In the genomic region with DNA sequence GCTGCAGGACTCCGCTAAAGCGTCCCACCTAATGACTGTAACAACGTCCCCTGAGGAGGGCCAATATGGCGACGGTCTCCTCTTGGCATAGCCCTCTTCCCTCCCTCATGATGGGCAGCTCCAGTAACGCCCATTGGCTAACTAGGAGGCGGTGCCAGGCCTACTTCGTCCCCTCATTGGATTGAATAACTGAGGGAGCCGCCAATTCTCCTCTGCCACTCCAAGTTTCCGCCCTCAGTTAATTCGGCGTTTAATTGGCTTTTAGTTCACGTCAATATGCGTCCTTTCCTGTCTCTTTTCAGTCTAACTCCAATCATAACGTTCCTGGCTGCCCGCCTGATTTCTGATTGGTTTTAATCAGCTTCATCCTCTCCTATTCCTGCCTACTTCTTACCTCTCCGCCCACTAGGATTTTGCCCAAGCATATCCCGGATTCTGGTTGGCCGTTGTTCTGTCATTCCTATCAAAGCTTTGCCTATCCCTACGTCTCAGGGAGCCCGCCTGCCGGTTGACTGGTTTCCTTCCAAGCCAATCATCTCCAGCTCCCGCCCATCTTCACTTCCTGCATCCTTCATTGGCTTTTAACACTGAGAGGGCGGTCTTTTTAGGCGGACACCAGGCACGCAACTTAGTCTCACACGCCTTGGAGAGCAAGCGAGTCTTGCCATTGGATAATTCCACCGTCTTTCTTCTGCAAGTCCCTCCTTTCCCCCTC, we compare ENCODE assay signal across 8 cellular contexts. TPM values are rescaled to one million over a fixed set of nuclear protein-coding genes. Genes with fewer than 3 reads are reported as not detected.
DNase-seq lines count a peak whose midpoint lies in the region; FAIRE-seq and TF ChIP-seq lines count a peak whose summit lies in the region.

No MANE protein-coding gene starts in this region.

- no peaks in the 10 kb centered on the region for H3K9me3 ChIP-seq in MM.1S (replicated peaks; ENCODE audit: insufficient read depth, low read length)
- peaks cover under 1% of the 10 kb centered on the region for H3K9me3 ChIP-seq in neuron (ENCODE audit: low read length)

- peak overlapping the region; percentile 86 for H3K4me2 ChIP-seq in MM.1S (ENCODE audit: low read depth, low read length)

- peak overlapping the region; percentile 84 for H3K9ac ChIP-seq in MM.1S (ENCODE audit: low read length)

- DNase-seq in GF-D8 (lab: John Stamatoyannopoulos, UW) (peak; percentile 100), HCEC 1CT (peak; percentile 100), MM.1S (peak; percentile 100), SHP77 (lab: John Stamatoyannopoulos, UW) (peak; percentile 99 to 100), frontal cortex (ENCODE audit: low spot score in 2 of 2) (peak; percentile 87 to 89), superior temporal gyrus (ENCODE audit: extremely low spot score) (peak; percentile 100)
- DNase-seq in activated gamma-delta T cell treated with anti-CD3 and anti-CD28 coated beads, Interleukin-2, amount 50 U/mL, for 16 hours (ENCODE audit: low read depth), result peak; percentile 87

- peaks cover 39% of the 10 kb centered on the region for H3K79me2 ChIP-seq in MM.1S (ENCODE audit: low read length)

- peak overlapping the region; percentile 65 for H3K4me3 ChIP-seq in MM.1S (ENCODE audit: low read length)
- H3K4me3 ChIP-seq in neuron (ENCODE audit: low read length), result peak overlapping the region; percentile 60

- FAIRE-seq in frontal cortex (lab: Jason Lieb, UNC), result peak; percentile 99

- H3K27me3 ChIP-seq in MM.1S (replicated peaks; ENCODE audit: insufficient read depth, low read length) (no peaks in the 10 kb centered on the region), neuron (ENCODE audit: insufficient read depth, low read length) (no peaks in the 10 kb centered on the region)

- no peak for TF ChIP-seq CTCF in MM.1S (IDR thresholded peaks at IDR 0.05; ENCODE audit: low read length)

- H3K9me2 ChIP-seq in MM.1S (replicated peaks; ENCODE audit: insufficient read depth, low read length), result no peaks in the 10 kb centered on the region

- peak overlapping the region; percentile 77 for H3K27ac ChIP-seq in MM.1S (ENCODE audit: low read length)

- H4K20me1 ChIP-seq in MM.1S (ENCODE audit: insufficient read depth, low read length), result no peaks in the 10 kb centered on the region

- H3K36me3 ChIP-seq in MM.1S (replicated peaks; ENCODE audit: insufficient read depth, low read length), result peaks cover 9% of the 10 kb centered on the region
- H3K36me3 ChIP-seq in neuron (ENCODE audit: insufficient read depth, low read length), result peaks cover 30% of the 10 kb centered on the region

- peaks cover 27% of the 10 kb centered on the region for H3K4me1 ChIP-seq in MM.1S (ENCODE audit: low read length)
- H3K4me1 ChIP-seq in neuron (ENCODE audit: insufficient read depth, low read length), result peaks cover 30% of the 10 kb centered on the region

- H3F3A ChIP-seq in MM.1S (ENCODE audit: insufficient read depth, low read length), result peaks cover 9% of the 10 kb centered on the region

- H2AFZ ChIP-seq in MM.1S (ENCODE audit: low read length) (peak overlapping the region; percentile 73), neuron (ENCODE audit: low read depth, low read length) (peak overlapping the region; percentile 7)

RNA-seq across cellular contexts. Expression of a gene that starts 0.4 kb away (rescaled TPM):
- total RNA-seq in frontal cortex, result 8.2 TPM

RNA-seq across cellular contexts. Expression of a gene that starts 43.4 kb away (rescaled TPM):
- under 0.01 TPM for total RNA-seq in frontal cortex

RNA-seq across cellular contexts. Expression of a gene that starts 44.1 kb away (rescaled TPM):
- total RNA-seq in frontal cortex, result not detected

RNA-seq across cellular contexts. Expression of a gene that starts 58.1 kb away (rescaled TPM):
- total RNA-seq in frontal cortex, result 34.2 TPM

Comparison
In these comparisons a context has a peak if more than half of its experiments do, and no peak if none do; other contexts are left out.
1. Peak in every context shown above with its lines: DNase-seq, H3K4me3 ChIP-seq and H3K27ac ChIP-seq.